In the genomic region with DNA sequence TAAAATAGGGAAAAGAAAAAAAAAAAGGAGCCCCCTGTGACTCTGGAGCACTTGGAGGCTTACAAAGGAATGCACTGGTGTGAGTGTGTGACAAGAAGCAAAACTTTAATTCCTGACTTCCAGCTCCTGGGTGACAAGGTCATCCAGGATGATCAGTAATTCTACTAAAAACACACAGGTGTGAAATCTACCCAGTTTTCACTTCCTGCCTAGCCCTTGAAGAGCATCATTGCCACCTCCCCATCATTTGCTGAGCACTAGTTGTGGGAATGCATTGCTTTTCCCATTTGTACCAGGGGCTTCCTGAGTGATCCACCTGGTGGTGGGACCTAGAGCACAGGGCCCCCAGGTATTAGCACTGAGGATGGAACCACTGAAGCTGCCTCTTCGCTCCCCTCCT, we compare ENCODE assay signal across 1 cellular context.
TF ChIP-seq lines count a peak whose summit lies in the region.

No MANE protein-coding gene starts in this region.

TF ChIP-seq in HepG2, 621 proteins besides CTCF, POLR2A, EP300 and RAD21:
- TF ChIP-seq ZNF766 (CRISPR knock-in tag; IDR thresholded peaks at IDR 0.05; ENCODE audit: borderline replicate concordance) (no peak), RELA (CRISPR knock-in tag; IDR thresholded peaks at IDR 0.05) (no peak), ESRRA (CRISPR knock-in tag; IDR thresholded peaks at IDR 0.05; ENCODE audit: low read depth) (no peak), ZNF205 (CRISPR knock-in tag; IDR thresholded peaks at IDR 0.05) (no peak), MZF1 (CRISPR knock-in tag; IDR thresholded peaks at IDR 0.05; ENCODE audit: borderline replicate concordance) (no peak), ZNF124 (CRISPR knock-in tag; IDR thresholded peaks at IDR 0.05) (no peak), GATA4 (IDR thresholded peaks at IDR 0.05; ENCODE audit: borderline replicate concordance, low read depth) (no peak), FOXM1 (CRISPR knock-in tag; IDR thresholded peaks at IDR 0.05) (no peak), FOXA1 (IDR thresholded peaks at IDR 0.05) (no peak), FOXA1 (CRISPR knock-in tag; IDR thresholded peaks at IDR 0.05) (no peak), FLYWCH1 (CRISPR knock-in tag; IDR thresholded peaks at IDR 0.05) (no peak), SRSF9 (IDR thresholded peaks at IDR 0.05; ENCODE audit: borderline replicate concordance, insufficient read depth, low read depth, low read length, poor library complexity, severe bottlenecking) (no peak)
- TF ChIP-seq, protein P1, sequence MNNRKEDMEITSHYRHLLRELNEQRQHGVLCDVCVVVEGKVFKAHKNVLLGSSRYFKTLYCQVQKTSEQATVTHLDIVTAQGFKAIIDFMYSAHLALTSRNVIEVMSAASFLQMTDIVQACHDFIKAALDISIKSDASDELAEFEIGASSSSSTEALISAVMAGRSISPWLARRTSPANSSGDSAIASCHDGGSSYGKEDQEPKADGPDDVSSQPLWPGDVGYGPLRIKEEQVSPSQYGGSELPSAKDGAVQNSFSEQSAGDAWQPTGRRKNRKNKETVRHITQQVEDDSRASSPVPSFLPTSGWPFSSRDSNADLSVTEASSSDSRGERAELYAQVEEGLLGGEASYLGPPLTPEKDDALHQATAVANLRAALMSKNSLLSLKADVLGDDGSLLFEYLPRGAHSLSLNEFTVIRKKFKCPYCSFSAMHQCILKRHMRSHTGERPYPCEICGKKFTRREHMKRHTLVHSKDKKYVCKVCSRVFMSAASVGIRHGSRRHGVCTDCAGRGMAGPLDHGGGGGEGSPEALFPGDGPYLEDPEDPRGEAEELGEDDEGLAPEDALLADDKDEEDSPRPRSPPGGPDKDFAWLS (CRISPR knock-in tag; IDR thresholded peaks at IDR 0.05; ENCODE audit: borderline replicate concordance): no peak
- TF ChIP-seq, protein P2, sequence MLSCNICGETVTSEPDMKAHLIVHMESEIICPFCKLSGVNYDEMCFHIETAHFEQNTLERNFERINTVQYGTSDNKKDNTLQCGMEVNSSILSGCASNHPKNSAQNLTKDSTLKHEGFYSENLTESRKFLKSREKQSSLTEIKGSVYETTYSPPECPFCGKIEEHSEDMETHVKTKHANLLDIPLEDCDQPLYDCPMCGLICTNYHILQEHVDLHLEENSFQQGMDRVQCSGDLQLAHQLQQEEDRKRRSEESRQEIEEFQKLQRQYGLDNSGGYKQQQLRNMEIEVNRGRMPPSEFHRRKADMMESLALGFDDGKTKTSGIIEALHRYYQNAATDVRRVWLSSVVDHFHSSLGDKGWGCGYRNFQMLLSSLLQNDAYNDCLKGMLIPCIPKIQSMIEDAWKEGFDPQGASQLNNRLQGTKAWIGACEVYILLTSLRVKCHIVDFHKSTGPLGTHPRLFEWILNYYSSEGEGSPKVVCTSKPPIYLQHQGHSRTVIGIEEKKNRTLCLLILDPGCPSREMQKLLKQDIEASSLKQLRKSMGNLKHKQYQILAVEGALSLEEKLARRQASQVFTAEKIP (CRISPR knock-in tag; IDR thresholded peaks at IDR 0.05; ENCODE audit: borderline replicate concordance): no peak
TF ChIP-seq in HepG2: peak in this region for 0.
